In genomic region chr10:34814228-34815173, GRCh38 we compare ENCODE assay signal across 8 cellular contexts. TPM values are rescaled to one million over a fixed set of nuclear protein-coding genes. Genes with fewer than 3 reads are reported as not detected.
DNase-seq lines count a peak whose midpoint lies in the region; ATAC-seq and TF ChIP-seq lines count a peak whose summit lies in the region.

No MANE protein-coding gene starts in this region.

- peak overlapping the region; percentile 92 for H3K27ac Mint-ChIP-seq in endodermal cell

- H3K36me3 ChIP-seq in GM06990 (ENCODE audit: control insufficient read depth, insufficient read depth, low read length) = no peaks in the 10 kb centered on the region
- no peaks in the 10 kb centered on the region for H3K36me3 ChIP-seq in HAP-1 (replicated peaks)
- H3K36me3 ChIP-seq in endodermal cell (ENCODE audit: control insufficient read depth, insufficient read depth, low read length) = no peaks in the 10 kb centered on the region
- H3K36me3 ChIP-seq in mucosa of descending colon (ENCODE audit: low read depth) = no peaks in the 10 kb centered on the region

- 0% methylated on average over 7 to 120 of the region's 120 CpGs for WGBS in endodermal cell (ENCODE audit: insufficient coverage in 1 of 2, insufficient read length in 1 of 2), 2 experiments

- TF ChIP-seq CTCF in GM06990 (IDR thresholded peaks at IDR 0.05; ENCODE audit: insufficient read depth, low read length, poor library complexity, severe bottlenecking) (no peak), endodermal cell (conservative IDR thresholded peaks at IDR 0.05) (peak; percentile 18), mucosa of descending colon (IDR thresholded peaks at IDR 0.05) (no peak)

- H3K9ac ChIP-seq in endodermal cell (ENCODE audit: extremely low read depth, low read length, poor library complexity, severe bottlenecking) = peak overlapping the region; percentile 83

- peaks cover 16% of the 10 kb centered on the region for H3K27me3 Mint-ChIP-seq in endodermal cell (ENCODE audit: insufficient read depth)

- H3K4me3 ChIP-seq in GM06990 (replicated peaks; ENCODE audit: low read depth, low read length) (peak overlapping the region; percentile 54), HAP-1 (peak overlapping the region; percentile 86), endodermal cell (ENCODE audit: low read length) (peak overlapping the region; percentile 96), mucosa of descending colon (peak overlapping the region; percentile 90)

- H3K4me3 Mint-ChIP-seq in endodermal cell = peak overlapping the region; percentile 87

- intact Hi-C loops in mucosa of descending colon (cut with DNase I, micrococcal nuclease) = loop anchor here (10.0 kb wide), 2 partner anchors 90 to 160 kb away; no protein-coding TSS in a partner anchor

- H3K27ac ChIP-seq in endodermal cell (ENCODE audit: low read depth, low read length) = peak overlapping the region; percentile 21

- no peaks in the 10 kb centered on the region for H3K36me3 Mint-ChIP-seq in endodermal cell (ENCODE audit: low read depth)

- in situ Hi-C loops in HAP-1 (cut with MboI; ENCODE audit: low sequenced_read_pairs) = no loop called here

- H3K4me1 Mint-ChIP-seq in endodermal cell = peaks cover 48% of the 10 kb centered on the region

- H3K27me3 ChIP-seq in GM06990 (replicated peaks; ENCODE audit: control insufficient read depth, insufficient read depth, low read length) (no peaks in the 10 kb centered on the region; the same call in none of the 2 replicates), HAP-1 (ENCODE audit: low read depth) (no peaks in the 10 kb centered on the region), endodermal cell (ENCODE audit: control insufficient read depth, insufficient read depth, low read length, poor library complexity, severe bottlenecking) (peaks cover 8% of the 10 kb centered on the region)

- H3K4me1 ChIP-seq in HAP-1 (peaks cover 9% of the 10 kb centered on the region), endodermal cell (ENCODE audit: control insufficient read depth, insufficient read depth, low read length) (peaks cover 12% of the 10 kb centered on the region), mucosa of descending colon (ENCODE audit: low read depth) (peaks cover 4% of the 10 kb centered on the region)

- peak; percentile 36 for DNase-seq in GM06990 (ENCODE audit: extremely low read depth, insufficient read length)
- peak; percentile 55 to 77 for DNase-seq in HAP-1 (ENCODE audit: low spot score in 2 of 2)
- DNase-seq in RPMI7951 (ENCODE audit: low read depth) = peak; percentile 41
- peak; percentile 89 for DNase-seq in endodermal cell
- DNase-seq in mucosa of descending colon = peak; percentile 59 to 74 (median 71)
- no peak for DNase-seq in AML-193 (lab: John Stamatoyannopoulos, UW)
- DNase-seq in superior temporal gyrus (ENCODE audit: extremely low spot score) = no peak

- peak; percentile 71 for ATAC-seq in mucosa of descending colon
- ATAC-seq in HG02840 (IDR thresholded peaks at IDR 0.05; ENCODE audit: low FRiP score, unreplicated experiment) = no peak

- H3K9me3 ChIP-seq in HAP-1 (no peaks in the 10 kb centered on the region), endodermal cell (ENCODE audit: control insufficient read depth, low read length) (no peaks in the 10 kb centered on the region), mucosa of descending colon (no peaks in the 10 kb centered on the region)

- no peaks in the 10 kb centered on the region for H3K9me3 Mint-ChIP-seq in endodermal cell

RNA-seq across cellular contexts. Expression of gene PARD3, which starts 0.6 kb away (rescaled TPM):
- 23.9 and 30.0 TPM in 2 replicates for total RNA-seq in RPMI7951 (2014; rRNA removed; shearing (Covaris generic))
- total RNA-seq in endodermal cell (10 to 100 TPM; 59.6 to 74.6 TPM), mucosa of descending colon (10 to 100 TPM; 39.5 to 87.9 (median 47.0) TPM)
- 44.8 TPM for polyA plus RNA-seq in endodermal cell (2013, experiment 1 of 2)
- 44.5 TPM for polyA plus RNA-seq in endodermal cell (2013, experiment 2 of 2)

Comparison
In these comparisons a context has a peak if more than half of its experiments do, and no peak if none do; other contexts are left out.
1. DNase-seq: peak in GM06990 (single experiment), HAP-1 (2 of 2), RPMI7951 (single experiment), endodermal cell (single experiment) and mucosa of descending colon (3 of 3); none in AML-193 (0 of 2) and superior temporal gyrus (single experiment).
2. Peak in every context shown above with its lines, with median percentiles within 50 percentile points of each other: H3K4me3 ChIP-seq.